In genomic region chr4:101050836-101051205, GRCh38 we compare ENCODE assay signal across 20 cellular contexts.
DNase-seq lines count a peak whose midpoint lies in the region; ATAC-seq, FAIRE-seq and TF ChIP-seq lines count a peak whose summit lies in the region.
"Had no signal": no experiment of that assay in that cellular context is flagged by ENCODE, and none has a peak within 500 bp of the region (broad histone marks: within the 10 kb centered on the region; RNA-seq: fewer than 3 reads in every experiment).

No MANE protein-coding gene starts in this region.

- FAIRE-seq in D721Med (lab: Jason Lieb, UNC): peak; percentile 48

- peaks cover 1% of the 10 kb centered on the region for H3K4me1 Mint-ChIP-seq in activated CD4-positive, alpha-beta T cell treated with anti-CD3 and anti-CD28 coated beads, Interleukin-2, amount 10 ng/mL, durations not matched to agents 7 days and 5 days
- H3K4me1 Mint-ChIP-seq in brain: peaks cover 32% of the 10 kb centered on the region
- H3K4me1 Mint-ChIP-seq in stimulated activated effector memory CD8-positive, alpha-beta T cell treated with anti-CD3 and anti-CD28 coated beads, Interleukin-12 subunit alpha, Interleukin-12 subunit beta, amount 100 ng/mL, for 72 hours: peaks cover 10% of the 10 kb centered on the region

- no peaks in the 10 kb centered on the region for H3K36me3 Mint-ChIP-seq in activated CD4-positive, alpha-beta T cell treated with anti-CD3 and anti-CD28 coated beads, Interleukin-2, amount 10 ng/mL, durations not matched to agents 7 days and 5 days (ENCODE audit: low read depth)
- no peaks in the 10 kb centered on the region for H3K36me3 Mint-ChIP-seq in brain
- H3K36me3 Mint-ChIP-seq in stimulated activated effector memory CD8-positive, alpha-beta T cell treated with anti-CD3 and anti-CD28 coated beads, Interleukin-12 subunit alpha, Interleukin-12 subunit beta, amount 100 ng/mL, for 72 hours: no peaks in the 10 kb centered on the region

- CTCF ChIA-PET in activated CD4-positive, alpha-beta T cell treated with anti-CD3 and anti-CD28 coated beads, Interleukin-2, amount 10 ng/mL, durations not matched to agents 7 days and 5 days (lab: Charles Lee): no interaction called here

- ATAC-seq in stimulated activated effector memory CD8-positive, alpha-beta T cell treated with anti-CD3 and anti-CD28 coated beads, Interleukin-12 subunit alpha, Interleukin-12 subunit beta, amount 100 ng/mL, for 72 hours: peak; percentile 51
- ATAC-seq in HG03025 (IDR thresholded peaks at IDR 0.05; ENCODE audit: low FRiP score, unreplicated experiment): no peak

- POLR2A ChIA-PET in activated CD4-positive, alpha-beta T cell treated with anti-CD3 and anti-CD28 coated beads, Interleukin-2, amount 10 ng/mL, durations not matched to agents 7 days and 5 days (lab: Charles Lee): no interaction called here

- no peak for TF ChIP-seq CTCF in D721Med (IDR thresholded peaks at IDR 0.05; ENCODE audit: insufficient read depth, missing control alignments)
- no peak for TF ChIP-seq CTCF in brain (conservative IDR thresholded peaks at IDR 0.05)

- no peaks in the 10 kb centered on the region for H3K27me3 Mint-ChIP-seq in activated CD4-positive, alpha-beta T cell treated with anti-CD3 and anti-CD28 coated beads, Interleukin-2, amount 10 ng/mL, durations not matched to agents 7 days and 5 days
- H3K27me3 Mint-ChIP-seq in brain: no peaks in the 10 kb centered on the region
- H3K27me3 Mint-ChIP-seq: CD8-positive, alpha-beta memory T cell; IgD-negative memory B cell had no signal

- peak overlapping the region; percentile 9 for H3K27ac Mint-ChIP-seq in activated CD4-positive, alpha-beta T cell treated with anti-CD3 and anti-CD28 coated beads, Interleukin-2, amount 10 ng/mL, durations not matched to agents 7 days and 5 days
- peak overlapping the region in 3 of 5 experiments; percentile 27 to 61 (median 32) for H3K27ac Mint-ChIP-seq in brain
- peak overlapping the region; percentile 89 for H3K27ac Mint-ChIP-seq in stimulated activated effector memory CD8-positive, alpha-beta T cell treated with anti-CD3 and anti-CD28 coated beads, Interleukin-12 subunit alpha, Interleukin-12 subunit beta, amount 100 ng/mL, for 72 hours
- H3K27ac Mint-ChIP-seq: IgD-negative memory B cell had no signal

- H3K4me3 Mint-ChIP-seq in activated CD4-positive, alpha-beta T cell treated with anti-CD3 and anti-CD28 coated beads, Interleukin-2, amount 10 ng/mL, durations not matched to agents 7 days and 5 days: no peak overlapping the region
- H3K4me3 Mint-ChIP-seq in brain: peak overlapping the region in 1 of 5 experiments; percentile 3
- H3K4me3 Mint-ChIP-seq in stimulated activated effector memory CD8-positive, alpha-beta T cell treated with anti-CD3 and anti-CD28 coated beads, Interleukin-12 subunit alpha, Interleukin-12 subunit beta, amount 100 ng/mL, for 72 hours: peak overlapping the region; percentile 53
- H3K4me3 Mint-ChIP-seq: IgD-negative memory B cell had no signal

- no peaks in the 10 kb centered on the region for H3K9me3 Mint-ChIP-seq in activated CD4-positive, alpha-beta T cell treated with anti-CD3 and anti-CD28 coated beads, Interleukin-2, amount 10 ng/mL, durations not matched to agents 7 days and 5 days
- H3K9me3 Mint-ChIP-seq in brain: no peaks in the 10 kb centered on the region
- no peaks in the 10 kb centered on the region for H3K9me3 Mint-ChIP-seq in stimulated activated effector memory CD8-positive, alpha-beta T cell treated with anti-CD3 and anti-CD28 coated beads, Interleukin-12 subunit alpha, Interleukin-12 subunit beta, amount 100 ng/mL, for 72 hours
- H3K9me3 Mint-ChIP-seq: CD8-positive, alpha-beta memory T cell; IgD-negative memory B cell had no signal

- no peak for DNase-seq in activated CD4-positive, alpha-beta T cell treated with anti-CD3 and anti-CD28 coated beads, Interleukin-2, amount 10 ng/mL, durations not matched to agents 7 days and 5 days
- DNase-seq in activated CD4-positive, alpha-beta T cell treated with anti-CD3 and anti-CD28 coated beads, Interleukin-2, amount 50 U/mL, for 48 hours: no peak
- DNase-seq in D721Med (ENCODE audit: insufficient read length, low spot score): no peak
- no peak for DNase-seq in stimulated activated effector memory CD8-positive, alpha-beta T cell treated with anti-CD3 and anti-CD28 coated beads, Interleukin-12 subunit alpha, Interleukin-12 subunit beta, amount 100 ng/mL, for 72 hours (ENCODE audit: low spot score in 2 of 2)
- no peak for DNase-seq in nucleus accumbens (lab: John Stamatoyannopoulos, UW)
- DNase-seq in RKO (ENCODE audit: low spot score): no peak
- DNase-seq: 8988T; Calu3; CD8-positive, alpha-beta memory T cell; GDM1; NCI-H1105; NCI-H2029 treated with DMSO at 0.1 percent for 48 hours; NCI-H226; NCI-H510A treated with DMSO at 0.1 percent for 48 hours; NCI-H748 treated with DMSO at 0.1 percent for 48 hours; PC-9; SHP77 treated with DMSO at 0.1 percent for 48 hours had no signal

Comparison
In these comparisons a context has a peak if more than half of its experiments do, and no peak if none do; other contexts are left out.
1. H3K27ac Mint-ChIP-seq: peak in every context shown above with its lines; median percentile 89 in stimulated activated effector memory CD8-positive, alpha-beta T cell treated with anti-CD3 and anti-CD28 coated beads, Interleukin-12 subunit alpha, Interleukin-12 subunit beta, amount 100 ng/mL, for 72 hours; 32 in brain; 9 in activated CD4-positive, alpha-beta T cell treated with anti-CD3 and anti-CD28 coated beads, Interleukin-2, amount 10 ng/mL, durations not matched to agents 7 days and 5 days.